Comparison of ENCODE assay signal across 8 cellular contexts in genomic region chr1:31183927-31184554, GRCh38. TPM values are rescaled to one million over a fixed set of nuclear protein-coding genes. Genes with fewer than 3 reads are reported as not detected.
DNase-seq lines count a peak whose midpoint lies in the region; ATAC-seq, FAIRE-seq and TF ChIP-seq lines count a peak whose summit lies in the region.

No MANE protein-coding gene starts in this region.

- H3K9me3 ChIP-seq in BE2C: no peaks in the 10 kb centered on the region

- peaks cover 58% of the 10 kb centered on the region for H3K27me3 Mint-ChIP-seq in activated T-cell treated with anti-CD3 and anti-CD28 coated beads, Interleukin-2, amount 50 U/mL, for 24 hours

- H3K36me3 ChIP-seq in BE2C: no peaks in the 10 kb centered on the region; the same call in 1 of the 2 replicates

- H3K4me3 ChIP-seq in BE2C (ENCODE audit: low read depth, low read length): no peak overlapping the region

- no peaks in the 10 kb centered on the region for H3K9me3 Mint-ChIP-seq in activated T-cell treated with anti-CD3 and anti-CD28 coated beads, Interleukin-2, amount 50 U/mL, for 24 hours

- no peak overlapping the region for H3K27ac Mint-ChIP-seq in activated T-cell treated with anti-CD3 and anti-CD28 coated beads, Interleukin-2, amount 50 U/mL, for 24 hours

- intact Hi-C loops in head of caudate nucleus (cut with DNase I): loop anchor here (5.0 kb wide), 3 partner anchors 53 to 238 kb away; partner anchors contain the start of gene NKAIN1

- H3K4me1 Mint-ChIP-seq in activated T-cell treated with anti-CD3 and anti-CD28 coated beads, Interleukin-2, amount 50 U/mL, for 24 hours (ENCODE audit: low read depth): peaks cover 6% of the 10 kb centered on the region

- no peaks in the 10 kb centered on the region for H3K27me3 ChIP-seq in BE2C

- FAIRE-seq in GM12891 (lab: Jason Lieb, UNC): peak; percentile 23

- no peak for ATAC-seq in HG03095 (IDR thresholded peaks at IDR 0.05; ENCODE audit: unreplicated experiment)
- no peak for ATAC-seq in GM18861 (IDR thresholded peaks at IDR 0.05; ENCODE audit: unreplicated experiment)

- no peaks in the 10 kb centered on the region for H3K4me1 ChIP-seq in BE2C

- peak; percentile 47 for DNase-seq in BE2C
- no peak for DNase-seq in GM12891 (ENCODE audit: insufficient read length, low spot score)
- DNase-seq in NCI-H2171 treated with DMSO at 0.1 percent for 48 hours (lab: John Stamatoyannopoulos, UW): peak; percentile 61
- DNase-seq in activated T-cell treated with anti-CD3 and anti-CD28 coated beads, Interleukin-2, amount 50 U/mL, for 24 hours: peak; percentile 47
- DNase-seq in head of caudate nucleus: peak in 39 of 42 donors; percentile 22 to 85 (median 55)
- DNase-seq in stimulated activated CD4-positive, alpha-beta T cell treated with anti-CD3 and anti-CD28 coated beads, Interleukin-12 subunit alpha, Interleukin-12 subunit beta, amount 100 ng/mL, for 4 hours: peak; percentile 6

- H3K4me3 Mint-ChIP-seq in activated T-cell treated with anti-CD3 and anti-CD28 coated beads, Interleukin-2, amount 50 U/mL, for 24 hours: no peak overlapping the region

- no peak for TF ChIP-seq POLR2A in GM12891 (IDR thresholded peaks at IDR 0.05; ENCODE audit: low read depth, low read length)

- TF ChIP-seq CTCF in BE2C (IDR thresholded peaks at IDR 0.05; ENCODE audit: low read depth, low read length): peak; percentile 80

- H3K36me3 Mint-ChIP-seq in activated T-cell treated with anti-CD3 and anti-CD28 coated beads, Interleukin-2, amount 50 U/mL, for 24 hours (ENCODE audit: low read depth): no peaks in the 10 kb centered on the region

TF ChIP-seq in GM12891, 5 proteins besides CTCF, POLR2A, EP300 and RAD21:
- no peak for TF ChIP-seq SPI1 (IDR thresholded peaks at IDR 0.05; ENCODE audit: low read depth, low read length)
- no peak for TF ChIP-seq POU2F2 (IDR thresholded peaks at IDR 0.05; ENCODE audit: low read depth, low read length)
- no peak for TF ChIP-seq PAX5 (IDR thresholded peaks at IDR 0.05; ENCODE audit: insufficient read depth, low read length, severe bottlenecking)
- no peak for TF ChIP-seq TAF1 (IDR thresholded peaks at IDR 0.05; ENCODE audit: low read depth, low read length)
- TF ChIP-seq POLR2AphosphoS5 (IDR thresholded peaks at IDR 0.05; ENCODE audit: low read depth, low read length): no peak

RNA-seq across cellular contexts. Expression of gene NKAIN1, which starts 55.6 kb away (rescaled TPM):
- 10.9 TPM for polyA plus RNA-seq in BE2C (2012; ENCODE audit: insufficient read depth, insufficient read length, low read depth)
- polyA plus RNA-seq in GM12891 (2012; ENCODE audit: low read depth, missing spikeins): 0.13 TPM
